Comparison of ENCODE assay signal across 15 cellular contexts in genomic region chr3:191070201-191070600, GRCh38.
A peak's percentile ranks its signal among the peaks of the same experiment; 100 is the strongest.
DNase-seq lines count a peak whose midpoint lies in the region; ATAC-seq, FAIRE-seq and TF ChIP-seq lines count a peak whose summit lies in the region.
"Had no signal": no experiment of that assay in that cellular context is flagged by ENCODE, and none has a peak within 500 bp of the region (broad histone marks: within the 10 kb centered on the region; RNA-seq: fewer than 3 reads in every experiment).

No MANE protein-coding gene starts in this region.

- ATAC-seq in GM19463 (IDR thresholded peaks at IDR 0.05; ENCODE audit: unreplicated experiment), result no peak
- ATAC-seq: left colon, T-cell had no signal

- TF ChIP-seq CTCF in fibroblast of pulmonary artery (IDR thresholded peaks at IDR 0.05; ENCODE audit: low read length, missing control alignments), result no peak

- no peak overlapping the region for H3K4me3 ChIP-seq in fibroblast of pulmonary artery (replicated peaks; ENCODE audit: low read depth, low read length)
- H3K4me3 ChIP-seq: dorsolateral prefrontal cortex, testis had no signal

- FAIRE-seq in urothelium cell line (lab: Jason Lieb, UNC), result no peak

- DNase-seq in HCEC 1CT, result peak; percentile 98
- DNase-seq in SW 1271 (lab: John Stamatoyannopoulos, UW), result peak; percentile 51 to 84
- DNase-seq in fibroblast of pulmonary artery (ENCODE audit: low read depth), result peak; percentile 84
- peak; percentile 28 for DNase-seq in urothelium cell line (ENCODE audit: low spot score)
- no peak for DNase-seq in activated T-cell treated with anti-CD3 and anti-CD28 coated beads, Interleukin-2, amount 50 U/mL, for 1 hour
- no peak for DNase-seq in putamen (ENCODE audit: low spot score)
- DNase-seq: activated CD4-positive, CD25-positive, alpha-beta regulatory T cell treated with anti-CD3 and anti-CD28 coated beads, Interleukin-2, amount 50 U/mL, for 72 hours; activated naive CD8-positive, alpha-beta T cell treated with anti-CD3 and anti-CD28 coated beads for 36 hours; Calu3; dorsolateral prefrontal cortex; left colon; NCI-H2107; T-cell; testis had no signal

Comparison
In these comparisons a context has a peak if more than half of its experiments do, and no peak if none do; other contexts are left out.
1. DNase-seq: peak in HCEC 1CT (single experiment), SW 1271 (2 of 2), fibroblast of pulmonary artery (single experiment) and urothelium cell line (single experiment); none in activated T-cell treated with anti-CD3 and anti-CD28 coated beads, Interleukin-2, amount 50 U/mL, for 1 hour (single experiment) and putamen (single experiment).